9 cellular contexts compared by ENCODE assay signal in genomic region chr21:39451332-39452206, GRCh38.
A peak's percentile ranks its signal among the peaks of the same experiment; 100 is the strongest.
DNase-seq lines count a peak whose midpoint lies in the region; ATAC-seq and TF ChIP-seq lines count a peak whose summit lies in the region.
"Had no signal": no experiment of that assay in that cellular context is flagged by ENCODE, and none has a peak within 500 bp of the region (broad histone marks: within the 10 kb centered on the region; RNA-seq: fewer than 3 reads in every experiment).

Gene SH3BGR (plus strand): TSS chr21:39451970. CDS start chr21:39452097, 127 bp downstream.

- no peaks in the 10 kb centered on the region for H3K9me3 ChIP-seq in HUES6 (ENCODE audit: control insufficient read depth, insufficient read depth, low read depth, low read length)
- no peaks in the 10 kb centered on the region for H3K9me3 ChIP-seq in iPS DF 6.9 (ENCODE audit: control insufficient read depth, insufficient read depth, low read length)

- in situ Hi-C loops in T47D (cut with HindIII; ENCODE audit: low pct_unique_long_range_greater_than_20kb, low sequenced_read_pairs), result no loop called here

- no peaks in the 10 kb centered on the region for H3K27me3 ChIP-seq in HUES6 (ENCODE audit: control insufficient read depth, insufficient read depth, low read length)
- H3K27me3 ChIP-seq in iPS DF 6.9 (ENCODE audit: control insufficient read depth, insufficient read depth, low read length), result no peaks in the 10 kb centered on the region
- no peaks in the 10 kb centered on the region for H3K27me3 ChIP-seq in rectal smooth muscle tissue (ENCODE audit: control insufficient read depth, insufficient read depth, low read length)

- H3K4me3 ChIP-seq in HUES6 (ENCODE audit: low read depth, low read length) (peak within 1 kb of the TSS; percentile 55), iPS DF 6.9 (ENCODE audit: low read length) (no peak within 1 kb of the TSS), rectal smooth muscle tissue (ENCODE audit: low read length) (peak within 1 kb of the TSS; percentile 45)

- no peaks in the 10 kb centered on the region for H3K36me3 ChIP-seq in HUES6 (ENCODE audit: control insufficient read depth, insufficient read depth, low read length)
- no peaks in the 10 kb centered on the region for H3K36me3 ChIP-seq in iPS DF 6.9 (ENCODE audit: control insufficient read depth, insufficient read depth, low read length)
- no peaks in the 10 kb centered on the region for H3K36me3 ChIP-seq in rectal smooth muscle tissue (ENCODE audit: control insufficient read depth, insufficient read depth, low read length)

- no peak for ATAC-seq in GM19324 (IDR thresholded peaks at IDR 0.05; ENCODE audit: low FRiP score, unreplicated experiment)
- ATAC-seq in GM18505 (IDR thresholded peaks at IDR 0.05; ENCODE audit: unreplicated experiment), result no peak

- no CpG with 5 or more reads among the region's 15 CpGs for WGBS in iPS DF 6.9 (ENCODE audit: insufficient coverage, insufficient read length)

- peak; percentile 80 to 96 for DNase-seq in T47D (ENCODE audit: low read depth in 1 of 2, low spot score in 1 of 2)
- DNase-seq in iPS DF 6.9 (ENCODE audit: low read depth, low spot score), result peak; percentile 67
- DNase-seq in SKM-1 treated with dmso at 0.1 percent for 144 hours (lab: John Stamatoyannopoulos, UW; ENCODE audit: unreplicated experiment), result no peak
- DNase-seq in NCI-H1694 treated with DMSO at 0.1 percent for 48 hours (lab: John Stamatoyannopoulos, UW), result no peak
- DNase-seq: NCI-H524 had no signal

- no peak within 1 kb of the TSS for H3K27ac ChIP-seq in HUES6 (ENCODE audit: low read depth, low read length)
- H3K27ac ChIP-seq in iPS DF 6.9 (ENCODE audit: low read length), result no peak within 1 kb of the TSS
- H3K27ac ChIP-seq in rectal smooth muscle tissue (ENCODE audit: low read depth, low read length), result peak within 1 kb of the TSS; percentile 79

- peaks cover 21% of the 10 kb centered on the region for H3K4me1 ChIP-seq in HUES6 (ENCODE audit: control insufficient read depth, insufficient read depth, low read length)
- no peaks in the 10 kb centered on the region for H3K4me1 ChIP-seq in iPS DF 6.9 (ENCODE audit: control insufficient read depth, insufficient read depth, low read length)
- no peaks in the 10 kb centered on the region for H3K4me1 ChIP-seq in rectal smooth muscle tissue (ENCODE audit: control insufficient read depth, insufficient read depth, low read length)

- TF ChIP-seq POLR2A in GM18505 (IDR thresholded peaks at IDR 0.05; ENCODE audit: borderline replicate concordance, extremely low read depth, insufficient read depth, insufficient read length), result no peak

- peak within 1 kb of the TSS; percentile 53 for H3K9ac ChIP-seq in HUES6 (ENCODE audit: low read length)
- H3K9ac ChIP-seq in rectal smooth muscle tissue (ENCODE audit: low read length), result no peak within 1 kb of the TSS

Comparison
In these comparisons a context has a peak if more than half of its experiments do, and no peak if none do; other contexts are left out.
1. DNase-seq: peak in T47D (2 of 2) and iPS DF 6.9 (single experiment); none in SKM-1 treated with dmso at 0.1 percent for 144 hours (single experiment) and NCI-H1694 treated with DMSO at 0.1 percent for 48 hours (single experiment).